In the genomic region with DNA sequence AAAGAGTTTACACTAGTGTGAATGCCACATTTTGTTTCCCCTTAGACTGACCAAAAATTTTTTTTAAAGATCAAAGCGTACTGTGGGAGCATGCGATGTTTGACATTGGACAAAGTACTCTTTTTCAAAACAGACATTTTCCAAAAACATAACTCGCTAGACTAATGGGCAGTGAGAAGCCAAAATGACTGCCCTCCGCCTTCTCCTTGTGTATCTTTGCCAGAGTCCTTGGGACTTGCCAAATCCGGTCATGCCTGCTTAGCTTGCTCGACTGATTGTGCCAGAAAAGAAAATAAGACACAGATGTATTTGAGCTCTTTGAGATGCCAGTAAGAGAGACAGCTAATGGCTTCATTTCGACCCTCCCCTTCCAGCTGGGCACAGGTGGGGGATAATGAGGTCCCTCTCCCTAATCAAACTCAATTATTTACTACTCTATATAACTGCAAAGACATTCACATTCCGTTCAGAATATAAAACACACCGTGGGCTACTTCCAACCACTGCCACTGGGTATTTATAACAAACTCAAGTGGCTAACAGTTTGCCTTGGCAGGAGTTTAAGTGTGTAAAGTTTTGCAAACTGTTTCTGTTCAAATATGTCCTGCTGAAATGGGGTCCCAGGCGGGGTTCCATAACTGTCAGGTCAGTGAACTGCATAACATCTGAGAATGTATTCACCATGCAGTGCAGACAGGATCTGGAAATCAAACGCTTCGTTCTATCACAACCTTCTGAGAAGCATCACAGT, we compare ENCODE assay signal across 11 cellular contexts.
DNase-seq lines count a peak whose midpoint lies in the region; ATAC-seq and TF ChIP-seq lines count a peak whose summit lies in the region.
"Had no signal": no experiment of that assay in that cellular context is flagged by ENCODE, and none has a peak within 500 bp of the region (broad histone marks: within the 10 kb centered on the region; RNA-seq: fewer than 3 reads in every experiment).

No MANE protein-coding gene starts in this region.

- CTCF ChIA-PET in A673 (lab: Charles Lee) = no interaction called here
- CTCF ChIA-PET in activated CD4-positive, alpha-beta memory T cell treated with anti-CD3 and anti-CD28 coated beads, Interleukin-2, amount 10 ng/mL, durations not matched to agents 7 days and 5 days (lab: Charles Lee) = interaction anchor here (1.3 kb wide), 1 partner anchor 9 kb away, joined by 7 read pairs; no protein-coding TSS in a partner anchor

- H3K36me3 ChIP-seq in A673 (ENCODE audit: insufficient read depth, low read length, poor library complexity, severe bottlenecking) = no peaks in the 10 kb centered on the region

- TF ChIP-seq CTCF in A673 (conservative IDR thresholded peaks at IDR 0.05; ENCODE audit: low read depth, low read length) = no peak
- no peak for TF ChIP-seq CTCF in fibroblast of pulmonary artery (IDR thresholded peaks at IDR 0.05; ENCODE audit: low read length, missing control alignments)
- TF ChIP-seq CTCF in nephron (IDR thresholded peaks at IDR 0.05; ENCODE audit: unreplicated experiment in 3 of 3) = no peak

- intact Hi-C loops in A673 (cut with micrococcal nuclease; ENCODE audit: unreplicated experiment) = loop anchor here (10.0 kb wide), 2 partner anchors 215 to 675 kb away; no protein-coding TSS in a partner anchor

- no TSS peak for BruUV-seq in A673 (replicated peaks; lab: Mats Ljungman, UMichigan)

- H3K4me3 Mint-ChIP-seq in nephron = peak overlapping the region in 1 of 3 experiments; percentile 22
- no peak overlapping the region for H3K4me3 Mint-ChIP-seq in activated CD4-positive, alpha-beta memory T cell treated with anti-CD3 and anti-CD28 coated beads, Interleukin-2, amount 10 ng/mL, durations not matched to agents 7 days and 5 days

- H3K4me1 Mint-ChIP-seq in nephron = peaks cover 69% of the 10 kb centered on the region
- no peaks in the 10 kb centered on the region for H3K4me1 Mint-ChIP-seq in activated CD4-positive, alpha-beta memory T cell treated with anti-CD3 and anti-CD28 coated beads, Interleukin-2, amount 10 ng/mL, durations not matched to agents 7 days and 5 days

- H3K4me3 ChIP-seq in A673 (ENCODE audit: low read depth, low read length, poor library complexity, severe bottlenecking) (no peak overlapping the region), fibroblast of pulmonary artery (replicated peaks; ENCODE audit: low read depth, low read length) (no peak overlapping the region)

- peak; percentile 36 for DNase-seq in A673 (ENCODE audit: low spot score)
- DNase-seq in NCI-H446 (lab: John Stamatoyannopoulos, UW) = peak; percentile 60 to 81
- peak; percentile 27 for DNase-seq in fibroblast of pulmonary artery (ENCODE audit: low read depth)
- DNase-seq in T1000 (lab: John Stamatoyannopoulos, UW) = no peak
- DNase-seq in activated CD4-positive, alpha-beta memory T cell treated with anti-CD3 and anti-CD28 coated beads, Interleukin-2, amount 10 ng/mL, durations not matched to agents 7 days and 5 days = no peak
- DNase-seq: activated T-cell treated with anti-CD3 and anti-CD28 coated beads for 4 hours; stimulated activated CD4-positive, alpha-beta T cell treated with anti-CD3 and anti-CD28 coated beads, Interleukin-2, amount 100 ng/mL, for 24 hours had no signal

- peaks cover 20% of the 10 kb centered on the region for H3K4me1 ChIP-seq in A673 (ENCODE audit: insufficient read depth, low read length, poor library complexity, severe bottlenecking)

- no peak overlapping the region for H3K27ac ChIP-seq in A673 (ENCODE audit: low read depth, low read length, poor library complexity, severe bottlenecking)
- H3K27ac ChIP-seq: HL-60 had no signal

- H3K36me3 Mint-ChIP-seq in nephron (ENCODE audit: low read depth) = peaks cover 3% of the 10 kb centered on the region
- H3K36me3 Mint-ChIP-seq in activated CD4-positive, alpha-beta memory T cell treated with anti-CD3 and anti-CD28 coated beads, Interleukin-2, amount 10 ng/mL, durations not matched to agents 7 days and 5 days (ENCODE audit: low read depth) = no peaks in the 10 kb centered on the region

- POLR2A ChIA-PET in A673 (lab: Charles Lee; ENCODE audit: low non-redundant PET) = no interaction called here
- POLR2A ChIA-PET in activated CD4-positive, alpha-beta memory T cell treated with anti-CD3 and anti-CD28 coated beads, Interleukin-2, amount 10 ng/mL, durations not matched to agents 7 days and 5 days (lab: Charles Lee) = no interaction called here

- ATAC-seq in GM18511 (IDR thresholded peaks at IDR 0.05; ENCODE audit: unreplicated experiment) = no peak
- no peak for ATAC-seq in HG02973 (IDR thresholded peaks at IDR 0.05; ENCODE audit: unreplicated experiment)

- no peaks in the 10 kb centered on the region for H3K9me3 ChIP-seq in A673 (ENCODE audit: low read depth, low read length, poor library complexity, severe bottlenecking)

- H3K27me3 Mint-ChIP-seq in nephron (ENCODE audit: low read depth) = no peaks in the 10 kb centered on the region
- no peaks in the 10 kb centered on the region for H3K27me3 Mint-ChIP-seq in activated CD4-positive, alpha-beta memory T cell treated with anti-CD3 and anti-CD28 coated beads, Interleukin-2, amount 10 ng/mL, durations not matched to agents 7 days and 5 days

- peak overlapping the region; percentile 68 to 84 (median 73) for H3K27ac Mint-ChIP-seq in nephron
- no peak overlapping the region for H3K27ac Mint-ChIP-seq in activated CD4-positive, alpha-beta memory T cell treated with anti-CD3 and anti-CD28 coated beads, Interleukin-2, amount 10 ng/mL, durations not matched to agents 7 days and 5 days

- H3K27me3 ChIP-seq in A673 (replicated peaks; ENCODE audit: insufficient read depth, low read depth, low read length, poor library complexity) = no peaks in the 10 kb centered on the region

- H3K9me3 Mint-ChIP-seq in nephron = no peaks in the 10 kb centered on the region
- H3K9me3 Mint-ChIP-seq in activated CD4-positive, alpha-beta memory T cell treated with anti-CD3 and anti-CD28 coated beads, Interleukin-2, amount 10 ng/mL, durations not matched to agents 7 days and 5 days = no peaks in the 10 kb centered on the region

Comparison
In these comparisons a context has a peak if more than half of its experiments do, and no peak if none do; other contexts are left out.
1. DNase-seq: peak in A673 (single experiment), NCI-H446 (2 of 2) and fibroblast of pulmonary artery (single experiment); none in T1000 (single experiment) and activated CD4-positive, alpha-beta memory T cell treated with anti-CD3 and anti-CD28 coated beads, Interleukin-2, amount 10 ng/mL, durations not matched to agents 7 days and 5 days (single experiment).